1 cellular context compared by ENCODE assay signal in the genomic region with DNA sequence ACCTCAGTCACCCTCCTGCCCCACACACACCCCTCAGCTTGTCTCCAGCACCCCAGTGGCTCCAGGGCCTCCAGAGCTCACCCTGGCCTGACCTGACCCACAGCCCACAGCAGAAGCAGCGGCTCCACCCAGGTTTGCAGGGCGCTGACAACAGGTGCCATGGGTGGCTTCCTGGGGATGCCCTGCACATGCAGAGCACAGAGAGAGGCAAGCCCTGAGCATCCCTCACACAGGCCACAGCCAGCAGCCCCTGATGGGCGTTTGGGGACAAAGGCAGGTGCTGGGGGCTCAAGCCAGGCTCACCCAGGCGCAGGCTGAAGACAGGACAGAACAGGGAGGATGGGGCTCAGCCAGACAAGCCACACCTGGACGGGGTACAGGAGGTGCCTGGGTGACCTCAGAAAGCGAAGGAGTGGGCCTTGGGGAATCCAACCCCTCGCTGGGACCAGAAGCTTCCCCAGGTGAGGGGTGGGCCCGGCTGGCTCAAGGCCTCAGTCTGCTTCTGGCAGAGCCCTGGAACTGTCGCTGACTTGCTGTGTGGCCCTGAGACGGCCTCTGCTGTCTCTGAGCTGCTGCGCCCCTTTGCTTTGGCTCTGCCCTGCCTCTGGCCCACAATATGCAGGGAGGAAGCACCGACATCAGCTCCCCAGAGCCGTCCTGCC.
TF ChIP-seq lines count a peak whose summit lies in the region.

No MANE protein-coding gene starts in this region.

TF ChIP-seq in K562, 482 proteins besides CTCF, POLR2A, EP300 and RAD21:
- TF ChIP-seq, protein P1, sequence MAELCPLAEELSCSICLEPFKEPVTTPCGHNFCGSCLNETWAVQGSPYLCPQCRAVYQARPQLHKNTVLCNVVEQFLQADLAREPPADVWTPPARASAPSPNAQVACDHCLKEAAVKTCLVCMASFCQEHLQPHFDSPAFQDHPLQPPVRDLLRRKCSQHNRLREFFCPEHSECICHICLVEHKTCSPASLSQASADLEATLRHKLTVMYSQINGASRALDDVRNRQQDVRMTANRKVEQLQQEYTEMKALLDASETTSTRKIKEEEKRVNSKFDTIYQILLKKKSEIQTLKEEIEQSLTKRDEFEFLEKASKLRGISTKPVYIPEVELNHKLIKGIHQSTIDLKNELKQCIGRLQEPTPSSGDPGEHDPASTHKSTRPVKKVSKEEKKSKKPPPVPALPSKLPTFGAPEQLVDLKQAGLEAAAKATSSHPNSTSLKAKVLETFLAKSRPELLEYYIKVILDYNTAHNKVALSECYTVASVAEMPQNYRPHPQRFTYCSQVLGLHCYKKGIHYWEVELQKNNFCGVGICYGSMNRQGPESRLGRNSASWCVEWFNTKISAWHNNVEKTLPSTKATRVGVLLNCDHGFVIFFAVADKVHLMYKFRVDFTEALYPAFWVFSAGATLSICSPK (IDR thresholded peaks at IDR 0.05; ENCODE audit: borderline replicate concordance): no peak
- TF ChIP-seq ZNF431 (CRISPR knock-in tag; IDR thresholded peaks at IDR 0.05) (no peak), SIX5 (IDR thresholded peaks at IDR 0.05; ENCODE audit: borderline replicate concordance in 1 of 2, insufficient read depth in 1 of 2, low read depth in 1 of 2, low read length in 2 of 2) (no peak), PHTF2 (CRISPR knock-in tag; IDR thresholded peaks at IDR 0.05) (no peak), HSF4 (CRISPR knock-in tag; IDR thresholded peaks at IDR 0.05; ENCODE audit: borderline replicate concordance) (no peak), ZFP36 (IDR thresholded peaks at IDR 0.05; ENCODE audit: low read depth, low read length, partially characterized antibody) (peak; percentile 22), HNRNPUL1 (IDR thresholded peaks at IDR 0.05; ENCODE audit: low read length) (no peak)
- TF ChIP-seq, protein P2, sequence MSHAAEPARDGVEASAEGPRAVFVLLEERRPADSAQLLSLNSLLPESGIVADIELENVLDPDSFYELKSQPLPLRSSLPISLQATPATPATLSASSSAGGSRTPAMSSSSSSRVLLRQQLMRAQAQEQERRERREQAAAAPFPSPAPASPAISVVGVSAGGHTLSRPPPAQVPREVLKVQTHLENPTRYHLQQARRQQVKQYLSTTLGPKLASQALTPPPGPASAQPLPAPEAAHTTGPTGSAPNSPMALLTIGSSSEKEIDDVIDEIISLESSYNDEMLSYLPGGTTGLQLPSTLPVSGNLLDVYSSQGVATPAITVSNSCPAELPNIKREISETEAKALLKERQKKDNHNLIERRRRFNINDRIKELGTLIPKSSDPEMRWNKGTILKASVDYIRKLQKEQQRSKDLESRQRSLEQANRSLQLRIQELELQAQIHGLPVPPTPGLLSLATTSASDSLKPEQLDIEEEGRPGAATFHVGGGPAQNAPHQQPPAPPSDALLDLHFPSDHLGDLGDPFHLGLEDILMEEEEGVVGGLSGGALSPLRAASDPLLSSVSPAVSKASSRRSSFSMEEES (CRISPR knock-in tag; IDR thresholded peaks at IDR 0.05): no peak
